Comparison of ENCODE assay signal across 8 cellular contexts in the genomic region with DNA sequence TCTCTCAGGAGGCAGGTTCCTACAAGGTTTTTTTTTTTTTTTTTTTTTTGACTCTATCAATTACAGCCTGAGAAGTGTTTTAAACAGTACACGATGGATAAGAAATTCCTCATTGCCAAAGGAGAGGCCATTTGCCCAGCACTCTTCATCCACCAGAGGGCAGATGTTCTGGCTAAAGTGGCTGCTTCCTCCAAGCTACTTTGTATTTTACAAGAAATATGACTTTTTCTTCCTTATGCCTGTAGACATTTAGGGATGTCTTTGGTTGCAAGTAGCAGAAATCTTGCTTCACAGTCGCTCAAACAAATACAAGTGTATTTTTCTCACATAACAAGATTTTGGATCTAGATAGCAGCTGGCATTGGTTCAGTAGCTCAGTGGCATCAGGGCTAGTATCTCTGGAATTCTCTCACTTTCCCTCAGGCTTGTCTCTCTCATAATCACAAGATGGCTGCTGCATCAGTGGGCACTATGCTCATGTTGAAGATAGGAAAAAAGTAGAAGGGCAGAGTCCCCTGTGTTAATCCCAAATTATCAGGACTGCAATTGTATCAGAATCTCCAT.
DNase-seq lines count a peak whose midpoint lies in the region; ATAC-seq and TF ChIP-seq lines count a peak whose summit lies in the region.

No MANE protein-coding gene starts in this region.

- H3K9me2 ChIP-seq in DOHH2 (replicated peaks; ENCODE audit: control insufficient read depth, low read length) = no peaks in the 10 kb centered on the region

- TF ChIP-seq CTCF in DOHH2 (IDR thresholded peaks at IDR 0.05; ENCODE audit: low read depth, low read length, poor library complexity, severe bottlenecking) (peak; percentile 60), brain microvascular endothelial cell (IDR thresholded peaks at IDR 0.05; ENCODE audit: low read depth, low read length, missing control alignments) (peak; percentile 91), left lung (IDR thresholded peaks at IDR 0.05) (peak; percentile 43 to 66)

- no peaks in the 10 kb centered on the region for H3K27me3 ChIP-seq in DOHH2 (ENCODE audit: control insufficient read depth, low read length)
- no peaks in the 10 kb centered on the region for H3K27me3 ChIP-seq in brain microvascular endothelial cell (replicated peaks)
- no peaks in the 10 kb centered on the region for H3K27me3 ChIP-seq in left lung

- H3K36me3 ChIP-seq in DOHH2 (ENCODE audit: control insufficient read depth, low read length) (no peaks in the 10 kb centered on the region), brain microvascular endothelial cell (replicated peaks) (no peaks in the 10 kb centered on the region), left lung (no peaks in the 10 kb centered on the region)

- DNase-seq in LoVo (ENCODE audit: low spot score) (peak; percentile 26), brain microvascular endothelial cell (peak; percentile 75), left lung (no peak), germinal center (ENCODE audit: low spot score) (no peak), C1 segment of cervical spinal cord (lab: John Stamatoyannopoulos, UW) (no peak)

- H3K4me1 ChIP-seq in DOHH2 (ENCODE audit: control insufficient read depth, low read length) (no peaks in the 10 kb centered on the region), left lung (peaks cover 10 to 12% of the 10 kb centered on the region in 2 donors)

- H3K27ac ChIP-seq in DOHH2 (ENCODE audit: low read depth, low read length) (no peak overlapping the region), brain microvascular endothelial cell (no peak overlapping the region), left lung (no peak overlapping the region)

- intact Hi-C loops in left lung (cut with DNase I) = no loop called here

- in situ Hi-C loops in brain microvascular endothelial cell (cut with HindIII; ENCODE audit: low pct_ligation_motif_present, low sequenced_read_pairs) = no loop called here

- no peaks in the 10 kb centered on the region for H4K20me1 ChIP-seq in DOHH2 (ENCODE audit: control insufficient read depth, insufficient read depth, low read depth, low read length)

- H3K9me3 ChIP-seq in DOHH2 (ENCODE audit: control insufficient read depth, insufficient read depth, low read length) = no peaks in the 10 kb centered on the region
- H3K9me3 ChIP-seq in left lung = no peaks in the 10 kb centered on the region

- no peak overlapping the region for H3K4me3 ChIP-seq in DOHH2 (ENCODE audit: low read length)
- H3K4me3 ChIP-seq in brain microvascular endothelial cell (ENCODE audit: low read depth, low read length) = no peak overlapping the region
- H3K4me3 ChIP-seq in left lung = no peak overlapping the region

- peak; percentile 58 for ATAC-seq in GM21367 (IDR thresholded peaks at IDR 0.05; ENCODE audit: unreplicated experiment)
- ATAC-seq in left lung = peak; percentile 88
- ATAC-seq in GM19455 (IDR thresholded peaks at IDR 0.05; ENCODE audit: unreplicated experiment) = no peak

- no peak overlapping the region for H3K4me2 ChIP-seq in DOHH2 (ENCODE audit: low read length)

- no peaks in the 10 kb centered on the region for H3K79me2 ChIP-seq in DOHH2 (ENCODE audit: control insufficient read depth, low read length)

- no peaks in the 10 kb centered on the region for H3F3A ChIP-seq in DOHH2 (ENCODE audit: control insufficient read depth, insufficient read depth)

Comparison
In these comparisons a context has a peak if more than half of its experiments do, and no peak if none do; other contexts are left out.
1. DNase-seq: peak in LoVo (single experiment) and brain microvascular endothelial cell (single experiment); none in left lung (0 of 2), germinal center (single experiment) and C1 segment of cervical spinal cord (0 of 14).
2. Peak in every context shown above with its lines, with median percentiles within 50 percentile points of each other: CTCF ChIP-seq.